Comparison of ENCODE assay signal across 21 cellular contexts in the genomic region with DNA sequence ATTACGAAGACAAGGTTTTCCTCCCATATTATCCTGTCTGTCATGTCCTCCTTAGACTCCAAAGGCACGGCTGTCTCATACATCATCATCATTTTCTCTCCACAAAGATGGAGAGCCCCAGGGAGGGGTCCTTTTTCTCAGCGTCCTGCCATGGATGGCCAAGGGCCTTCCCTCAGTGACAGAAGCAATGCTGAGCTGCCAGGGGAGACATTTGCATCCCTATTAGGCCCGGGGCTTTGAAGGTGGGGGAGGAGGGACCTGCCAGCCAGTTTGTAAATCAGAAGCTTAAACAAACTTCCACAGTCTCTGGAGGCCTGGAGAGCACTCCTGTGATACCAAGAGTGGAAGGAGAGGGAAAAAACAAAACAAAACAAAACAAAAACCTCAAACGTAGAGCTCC.
DNase-seq lines count a peak whose midpoint lies in the region; ATAC-seq and TF ChIP-seq lines count a peak whose summit lies in the region.
"Had no signal": no experiment of that assay in that cellular context is flagged by ENCODE, and none has a peak within 500 bp of the region (broad histone marks: within the 10 kb centered on the region; RNA-seq: fewer than 3 reads in every experiment).

No MANE protein-coding gene starts in this region.

- H3K4ac ChIP-seq in mesendoderm (ENCODE audit: low read depth, low read length): no peak overlapping the region

- H3K9me3 ChIP-seq in breast epithelium: no peaks in the 10 kb centered on the region
- H3K9me3 ChIP-seq: gastrocnemius medialis, pancreas, SK-N-SH had no signal

- no peaks in the 10 kb centered on the region for H3K9me3 Mint-ChIP-seq in MCF 10A (ENCODE audit: unreplicated experiment)
- no peaks in the 10 kb centered on the region for H3K9me3 Mint-ChIP-seq in central memory CD8-positive, alpha-beta T cell
- H3K9me3 Mint-ChIP-seq in activated CD8-positive, alpha-beta memory T cell treated with anti-CD3 and anti-CD28 coated beads, Interleukin-2, amount 10 ng/mL, durations not matched to agents 7 days and 5 days (ENCODE audit: low read depth): peaks cover 7% of the 10 kb centered on the region

- H3K4me3 Mint-ChIP-seq in MCF 10A (ENCODE audit: unreplicated experiment): no peak overlapping the region
- peak overlapping the region; percentile 30 for H3K4me3 Mint-ChIP-seq in central memory CD8-positive, alpha-beta T cell
- no peak overlapping the region for H3K4me3 Mint-ChIP-seq in activated CD8-positive, alpha-beta memory T cell treated with anti-CD3 and anti-CD28 coated beads, Interleukin-2, amount 10 ng/mL, durations not matched to agents 7 days and 5 days
- H3K4me3 Mint-ChIP-seq: activated CD4-positive, alpha-beta T cell treated with anti-CD3 and anti-CD28 coated beads for 36 hours had no signal

- H3K27me3 ChIP-seq in breast epithelium (no peaks in the 10 kb centered on the region), mesendoderm (ENCODE audit: insufficient read depth, low read length, poor library complexity) (no peaks in the 10 kb centered on the region)
- H3K27me3 ChIP-seq: gastrocnemius medialis, pancreas had no signal

- no peak overlapping the region for H2BK5ac ChIP-seq in mesendoderm (ENCODE audit: low read length)

- no peaks in the 10 kb centered on the region for H3K4me1 ChIP-seq in breast epithelium
- H3K4me1 ChIP-seq in mesendoderm (ENCODE audit: control insufficient read depth, low read depth, low read length): peaks cover 4% of the 10 kb centered on the region
- H3K4me1 ChIP-seq: gastrocnemius medialis, pancreas had no signal

- peak overlapping the region; percentile 50 to 53 for H3K27ac ChIP-seq in breast epithelium
- H3K27ac ChIP-seq in mesendoderm (ENCODE audit: low read depth, low read length): no peak overlapping the region
- H3K27ac ChIP-seq: 22Rv1, gastrocnemius medialis, pancreas had no signal

- H3K79me1 ChIP-seq in mesendoderm (ENCODE audit: low read length): no peaks in the 10 kb centered on the region

- H3K56ac ChIP-seq in mesendoderm (ENCODE audit: low read length): no peak overlapping the region

- no peak overlapping the region for H3K18ac ChIP-seq in mesendoderm (ENCODE audit: low read length)

- no peak for TF ChIP-seq CTCF in breast epithelium (IDR thresholded peaks at IDR 0.05)
- TF ChIP-seq CTCF in MCF 10A (IDR thresholded peaks at IDR 0.05; ENCODE audit: unreplicated experiment): no peak

- H2AK5ac ChIP-seq in mesendoderm (ENCODE audit: low read length): no peak overlapping the region

- no peaks in the 10 kb centered on the region for H3K4me1 Mint-ChIP-seq in MCF 10A (ENCODE audit: insufficient read depth, unreplicated experiment)
- H3K4me1 Mint-ChIP-seq in central memory CD8-positive, alpha-beta T cell: peaks cover 70% of the 10 kb centered on the region
- peaks cover 25% of the 10 kb centered on the region for H3K4me1 Mint-ChIP-seq in activated CD8-positive, alpha-beta memory T cell treated with anti-CD3 and anti-CD28 coated beads, Interleukin-2, amount 10 ng/mL, durations not matched to agents 7 days and 5 days

- no peaks in the 10 kb centered on the region for H3K27me3 Mint-ChIP-seq in MCF 10A (ENCODE audit: insufficient read depth, unreplicated experiment)
- H3K27me3 Mint-ChIP-seq in central memory CD8-positive, alpha-beta T cell: no peaks in the 10 kb centered on the region
- H3K27me3 Mint-ChIP-seq in activated CD8-positive, alpha-beta memory T cell treated with anti-CD3 and anti-CD28 coated beads, Interleukin-2, amount 10 ng/mL, durations not matched to agents 7 days and 5 days: no peaks in the 10 kb centered on the region
- H3K27me3 Mint-ChIP-seq: activated CD4-positive, alpha-beta T cell treated with anti-CD3 and anti-CD28 coated beads for 36 hours had no signal

- DNase-seq in breast epithelium (ENCODE audit: low spot score in 2 of 2) (no peak), MCF 10A (ENCODE audit: unreplicated experiment) (no peak), mesendoderm (peak; percentile 60), RPMI8226 (no peak), Right ventricle myocardium inferior (ENCODE audit: missing footprints) (no peak), HPDE6-E6E7 (ENCODE audit: extremely low spot score) (no peak)
- no peak for DNase-seq in central memory CD8-positive, alpha-beta T cell (ENCODE audit: low spot score in 2 of 2)
- DNase-seq in activated CD8-positive, alpha-beta memory T cell treated with anti-CD3 and anti-CD28 coated beads, Interleukin-2, amount 10 ng/mL, durations not matched to agents 7 days and 5 days: no peak
- DNase-seq: activated CD4-positive, alpha-beta T cell treated with anti-CD3 and anti-CD28 coated beads for 36 hours; activated effector memory CD4-positive, alpha-beta T cell treated with Interleukin-2 at 50 U/mL for 16 hours; Calu3; gastrocnemius medialis; NCI-H2171 treated with DMSO at 0.1 percent for 48 hours; NCI-H82; pancreas; SK-N-SH; stimulated activated naive CD4-positive, alpha-beta T cell treated with Interleukin-2 at 50 U/mL for 16 hours; T-helper 9 cell; trophoblast cell had no signal

- no peak overlapping the region for H4K5ac ChIP-seq in mesendoderm (ENCODE audit: low read length)

- no peak overlapping the region for H2BK120ac ChIP-seq in mesendoderm (ENCODE audit: low read depth, low read length)

- H3K36me3 Mint-ChIP-seq in MCF 10A (ENCODE audit: insufficient read depth, unreplicated experiment): no peaks in the 10 kb centered on the region
- H3K36me3 Mint-ChIP-seq in central memory CD8-positive, alpha-beta T cell (ENCODE audit: insufficient read depth): peaks cover 6% of the 10 kb centered on the region
- peaks cover 1% of the 10 kb centered on the region for H3K36me3 Mint-ChIP-seq in activated CD8-positive, alpha-beta memory T cell treated with anti-CD3 and anti-CD28 coated beads, Interleukin-2, amount 10 ng/mL, durations not matched to agents 7 days and 5 days

- H3K36me3 ChIP-seq in breast epithelium: no peaks in the 10 kb centered on the region
- no peaks in the 10 kb centered on the region for H3K36me3 ChIP-seq in mesendoderm (ENCODE audit: control insufficient read depth, insufficient read depth, low read length)
- H3K36me3 ChIP-seq: gastrocnemius medialis, pancreas had no signal

- H4K8ac ChIP-seq in mesendoderm (ENCODE audit: low read depth, low read length): no peak overlapping the region

- ATAC-seq in central memory CD8-positive, alpha-beta T cell (replicated peaks; ENCODE audit: extremely low read depth, poor library complexity, severe bottlenecking): no peak
- ATAC-seq in Right ventricle myocardium inferior: no peak
- ATAC-seq in activated CD8-positive, alpha-beta memory T cell treated with anti-CD3 and anti-CD28 coated beads, Interleukin-2, amount 10 ng/mL, durations not matched to agents 7 days and 5 days: no peak
- ATAC-seq: activated CD4-positive, alpha-beta T cell treated with anti-CD3 and anti-CD28 coated beads for 36 hours; gastrocnemius medialis; pancreas; sciatic nerve had no signal

- no peak overlapping the region for H2BK15ac ChIP-seq in mesendoderm (replicated peaks; ENCODE audit: low read depth)

- H3K23ac ChIP-seq in mesendoderm (ENCODE audit: low read length): no peak overlapping the region

- no peak overlapping the region for H3K4me2 ChIP-seq in mesendoderm (ENCODE audit: low read length)
- H3K4me2 ChIP-seq: SK-N-SH had no signal

- BruUV-seq in MCF 10A (replicated peaks; lab: Mats Ljungman, UMichigan): no TSS peak

- CTCF ChIA-PET in MCF 10A (lab: Yijun Ruan, JAX): interaction anchor here (0.7 kb wide), 1 partner anchor 36 kb away, joined by 3 read pairs; no protein-coding TSS in a partner anchor
- CTCF ChIA-PET in activated CD8-positive, alpha-beta memory T cell treated with anti-CD3 and anti-CD28 coated beads, Interleukin-2, amount 10 ng/mL, durations not matched to agents 7 days and 5 days (lab: Charles Lee): interaction anchor here (0.8 kb wide), 2 partner anchors 11 to 127 kb away, joined by 3 read pairs; no protein-coding TSS in a partner anchor

- WGBS in mesendoderm (ENCODE audit: extremely low coverage, insufficient coverage, low lambda C conversion rate): no CpG with 5 or more reads among the region's 5 CpGs

- H3K9ac ChIP-seq in mesendoderm (ENCODE audit: low read length): no peak overlapping the region
- H3K9ac ChIP-seq: SK-N-SH had no signal

- intact Hi-C loops in breast epithelium (cut with DNase I; ENCODE audit: low total_unique reads) (no loop called here), MCF 10A (cut with micrococcal nuclease) (no loop called here), Right ventricle myocardium inferior (cut with DNase I) (no loop called here)

- H3K27ac Mint-ChIP-seq in MCF 10A (ENCODE audit: low read depth, unreplicated experiment): no peak overlapping the region
- peak overlapping the region; percentile 94 for H3K27ac Mint-ChIP-seq in central memory CD8-positive, alpha-beta T cell (ENCODE audit: low read depth)
- H3K27ac Mint-ChIP-seq in activated CD8-positive, alpha-beta memory T cell treated with anti-CD3 and anti-CD28 coated beads, Interleukin-2, amount 10 ng/mL, durations not matched to agents 7 days and 5 days: no peak overlapping the region

- TF ChIP-seq POLR2A in breast epithelium (IDR thresholded peaks at IDR 0.05): no peak

- POLR2A ChIA-PET in MCF 10A (lab: Yijun Ruan, JAX): no interaction called here

- H3K79me2 ChIP-seq in mesendoderm (ENCODE audit: control insufficient read depth, insufficient read depth, low read length): no peaks in the 10 kb centered on the region

- H3K4me3 ChIP-seq in breast epithelium: no peak overlapping the region
- no peak overlapping the region for H3K4me3 ChIP-seq in mesendoderm (ENCODE audit: low read length)
- H3K4me3 ChIP-seq: gastrocnemius medialis, pancreas had no signal
